Comparison of ENCODE assay signal across 2 cellular contexts in the genomic region with DNA sequence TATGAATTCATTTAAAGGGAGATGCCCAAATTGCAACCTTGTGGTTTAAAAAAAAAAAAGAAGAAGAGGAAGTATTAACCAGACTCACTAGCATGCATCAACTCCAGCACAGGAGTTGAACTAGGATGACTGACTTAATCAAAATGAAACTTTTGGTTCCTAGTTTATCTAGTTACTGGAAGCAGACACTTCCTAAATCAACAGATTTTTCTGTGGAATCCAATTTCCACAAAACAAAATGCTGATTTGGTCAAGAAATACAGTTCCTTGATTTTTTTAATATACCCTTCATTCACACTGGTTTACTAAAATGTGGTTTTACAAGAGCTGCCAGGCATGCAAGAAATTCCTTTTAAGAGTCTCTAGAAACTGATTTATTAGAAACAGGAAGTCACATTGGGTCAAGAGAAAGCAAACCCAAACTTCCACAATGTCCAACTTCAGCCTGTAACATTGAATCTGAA.
A peak's percentile ranks its signal among the peaks of the same experiment; 100 is the strongest.
TF ChIP-seq lines count a peak whose summit lies in the region.

No MANE protein-coding gene starts in this region.

TF ChIP-seq in SK-N-SH, 30 proteins besides CTCF, POLR2A, EP300 and RAD21 (continued from another document):
- peak; percentile 13; the same call in 1 of the 2 replicates for TF ChIP-seq ELF1 (IDR thresholded peaks at IDR 0.05)

TF ChIP-seq in SK-N-SH treated with all-trans-retinoic acid at 6 μM for 48 hours, 23 proteins besides CTCF, POLR2A, EP300 and RAD21 (continued from another document):
- TF ChIP-seq, protein P1, sequence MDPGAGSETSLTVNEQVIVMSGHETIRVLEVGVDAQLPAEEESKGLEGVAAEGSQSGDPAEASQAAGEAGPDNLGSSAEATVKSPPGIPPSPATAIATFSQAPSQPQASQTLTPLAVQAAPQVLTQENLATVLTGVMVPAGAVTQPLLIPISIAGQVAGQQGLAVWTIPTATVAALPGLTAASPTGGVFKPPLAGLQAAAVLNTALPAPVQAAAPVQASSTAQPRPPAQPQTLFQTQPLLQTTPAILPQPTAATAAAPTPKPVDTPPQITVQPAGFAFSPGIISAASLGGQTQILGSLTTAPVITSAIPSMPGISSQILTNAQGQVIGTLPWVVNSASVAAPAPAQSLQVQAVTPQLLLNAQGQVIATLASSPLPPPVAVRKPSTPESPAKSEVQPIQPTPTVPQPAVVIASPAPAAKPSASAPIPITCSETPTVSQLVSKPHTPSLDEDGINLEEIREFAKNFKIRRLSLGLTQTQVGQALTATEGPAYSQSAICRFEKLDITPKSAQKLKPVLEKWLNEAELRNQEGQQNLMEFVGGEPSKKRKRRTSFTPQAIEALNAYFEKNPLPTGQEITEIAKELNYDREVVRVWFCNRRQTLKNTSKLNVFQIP (CRISPR knock-in tag; IDR thresholded peaks at IDR 0.05; ENCODE audit: borderline replicate concordance, low read depth): no peak
TF ChIP-seq in SK-N-SH treated with all-trans-retinoic acid at 6 μM for 48 hours: peak in this region for 0.
